15 cellular contexts compared by ENCODE assay signal in the genomic region with DNA sequence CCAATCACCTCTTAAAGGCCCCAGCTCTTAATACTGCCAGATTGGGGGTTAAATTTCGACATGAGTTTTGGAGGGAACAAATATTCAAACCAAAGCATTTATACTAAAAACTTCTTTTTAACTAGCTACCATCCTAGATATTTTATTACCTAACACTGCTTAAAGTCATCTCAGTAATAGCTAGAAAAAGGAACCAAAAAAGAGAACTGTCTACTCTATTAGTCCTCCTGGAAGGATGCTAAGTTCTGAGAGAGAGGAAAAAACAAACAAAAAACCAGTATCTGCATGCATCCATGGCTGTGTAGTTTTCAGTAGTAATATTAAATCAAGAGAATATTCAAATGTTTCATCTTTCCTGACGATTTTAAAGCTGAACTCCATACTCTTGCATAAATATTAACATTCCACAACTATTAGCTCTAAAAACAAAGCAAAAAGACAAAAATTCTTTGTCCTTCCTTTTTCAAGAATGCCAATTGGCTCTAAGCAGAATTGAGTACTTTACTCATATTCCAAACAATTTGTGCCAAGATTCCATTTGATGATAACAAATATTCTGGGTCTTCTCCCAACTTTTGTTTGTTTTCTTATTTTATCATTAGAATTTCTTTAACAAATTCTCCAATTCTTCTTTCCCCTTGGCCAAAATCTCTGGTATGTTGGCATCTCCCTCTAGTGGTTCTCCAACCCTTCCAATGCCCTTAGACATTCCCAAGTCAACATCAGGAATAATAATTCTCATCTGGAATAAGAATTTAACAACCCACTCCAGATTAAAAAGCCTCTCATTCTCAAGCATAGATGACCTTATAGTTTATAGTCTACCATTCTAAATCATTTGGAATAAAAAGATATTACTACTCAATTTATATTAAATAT. TPM values are rescaled to one million over a fixed set of nuclear protein-coding genes. Genes with fewer than 3 reads are reported as not detected.
DNase-seq lines count a peak whose midpoint lies in the region; ATAC-seq, FAIRE-seq and TF ChIP-seq lines count a peak whose summit lies in the region.
"Had no signal": no experiment of that assay in that cellular context is flagged by ENCODE, and none has a peak within 500 bp of the region (broad histone marks: within the 10 kb centered on the region; RNA-seq: fewer than 3 reads in every experiment).

No MANE protein-coding gene starts in this region.

- no peak overlapping the region for H3K4me3 ChIP-seq in fibroblast of mammary gland (ENCODE audit: control insufficient read depth, low read depth, low read length)
- H3K4me3 ChIP-seq: BLaER1 treated with 17β-estradiol and CSF1 and Interleukin-3, amounts not matched to agents 10 nM and 100 nM; sigmoid colon; uterus had no signal

- peak; percentile 56 for TF ChIP-seq CTCF in fibroblast of mammary gland (conservative IDR thresholded peaks at IDR 0.05; ENCODE audit: control insufficient read depth, insufficient read depth, low read depth, low read length)
- peak; percentile 52 for TF ChIP-seq CTCF in type B pancreatic cell (conservative IDR thresholded peaks at IDR 0.05)
- no peak for TF ChIP-seq CTCF in D721Med (IDR thresholded peaks at IDR 0.05; ENCODE audit: insufficient read depth, missing control alignments)

- H3K4me1 Mint-ChIP-seq in activated naive CD4-positive, alpha-beta T cell treated with anti-CD3 and anti-CD28 coated beads, Interleukin-2, amount 10 ng/mL, durations not matched to agents 7 days and 5 days: peaks cover 78% of the 10 kb centered on the region
- peaks cover 15% of the 10 kb centered on the region for H3K4me1 Mint-ChIP-seq in type B pancreatic cell (ENCODE audit: unreplicated experiment)
- H3K4me1 Mint-ChIP-seq in activated CD8-positive, alpha-beta memory T cell treated with anti-CD3 and anti-CD28 coated beads, Interleukin-2, amount 10 ng/mL, durations not matched to agents 7 days and 5 days: peaks cover 72% of the 10 kb centered on the region

- no peak for DNase-seq in activated naive CD4-positive, alpha-beta T cell treated with anti-CD3 and anti-CD28 coated beads, Interleukin-2, amount 10 ng/mL, durations not matched to agents 7 days and 5 days
- DNase-seq in activated naive CD4-positive, alpha-beta T cell treated with anti-CD3 and anti-CD28 coated beads, Interleukin-2, amount 50 U/mL, for 16 hours: no peak
- DNase-seq in SK-MEL-5 (ENCODE audit: low read depth, low spot score) (peak; percentile 33), fibroblast of mammary gland (ENCODE audit: low read depth) (peak; percentile 27), type B pancreatic cell (ENCODE audit: extremely low spot score, unreplicated experiment) (no peak), left lobe of liver (ENCODE audit: low spot score) (no peak), D721Med (ENCODE audit: insufficient read length, low spot score) (no peak)
- no peak for DNase-seq in activated CD8-positive, alpha-beta memory T cell treated with anti-CD3 and anti-CD28 coated beads, Interleukin-2, amount 10 ng/mL, durations not matched to agents 7 days and 5 days
- DNase-seq: cortex of kidney, NCI-H1105, sigmoid colon, uterus had no signal

- peak overlapping the region; percentile 20 for H3K27ac Mint-ChIP-seq in activated naive CD4-positive, alpha-beta T cell treated with anti-CD3 and anti-CD28 coated beads, Interleukin-2, amount 10 ng/mL, durations not matched to agents 7 days and 5 days
- no peak overlapping the region for H3K27ac Mint-ChIP-seq in type B pancreatic cell
- no peak overlapping the region for H3K27ac Mint-ChIP-seq in activated CD8-positive, alpha-beta memory T cell treated with anti-CD3 and anti-CD28 coated beads, Interleukin-2, amount 10 ng/mL, durations not matched to agents 7 days and 5 days
- H3K27ac Mint-ChIP-seq: activated T-helper 1 cell treated with anti-CD3 and anti-CD28 coated beads, Interleukin-12 subunit alpha, Interleukin-12 subunit beta, Interleukin-2, Interleukin-4 antibody, amounts not matched to agents 30 ng/mL and 10 ng/mL and 1 ng/mL, durations not matched to agents 14 hours and 24 hours and 36 hours; WTC11 had no signal

- no peak for FAIRE-seq in D721Med (lab: Jason Lieb, UNC)

- H3K4me3 Mint-ChIP-seq in activated naive CD4-positive, alpha-beta T cell treated with anti-CD3 and anti-CD28 coated beads, Interleukin-2, amount 10 ng/mL, durations not matched to agents 7 days and 5 days: no peak overlapping the region
- H3K4me3 Mint-ChIP-seq in type B pancreatic cell: no peak overlapping the region
- no peak overlapping the region for H3K4me3 Mint-ChIP-seq in activated CD8-positive, alpha-beta memory T cell treated with anti-CD3 and anti-CD28 coated beads, Interleukin-2, amount 10 ng/mL, durations not matched to agents 7 days and 5 days
- H3K4me3 Mint-ChIP-seq: activated T-helper 1 cell treated with anti-CD3 and anti-CD28 coated beads, Interleukin-12 subunit alpha, Interleukin-12 subunit beta, Interleukin-2, Interleukin-4 antibody, amounts not matched to agents 30 ng/mL and 10 ng/mL and 1 ng/mL, durations not matched to agents 14 hours and 24 hours and 36 hours; WTC11 had no signal

- ATAC-seq in left lobe of liver: no peak
- no peak for ATAC-seq in activated CD8-positive, alpha-beta memory T cell treated with anti-CD3 and anti-CD28 coated beads, Interleukin-2, amount 10 ng/mL, durations not matched to agents 7 days and 5 days
- ATAC-seq: WTC11 had no signal

- peaks cover 82% of the 10 kb centered on the region for H3K36me3 Mint-ChIP-seq in activated naive CD4-positive, alpha-beta T cell treated with anti-CD3 and anti-CD28 coated beads, Interleukin-2, amount 10 ng/mL, durations not matched to agents 7 days and 5 days
- H3K36me3 Mint-ChIP-seq in type B pancreatic cell: peaks cover 26% of the 10 kb centered on the region
- peaks cover 83% of the 10 kb centered on the region for H3K36me3 Mint-ChIP-seq in activated CD8-positive, alpha-beta memory T cell treated with anti-CD3 and anti-CD28 coated beads, Interleukin-2, amount 10 ng/mL, durations not matched to agents 7 days and 5 days

- in situ Hi-C loops in SK-MEL-5 (cut with HindIII; ENCODE audit: low pct_unique_long_range_greater_than_20kb, low sequenced_read_pairs): no loop called here

- H3K9me3 Mint-ChIP-seq in activated naive CD4-positive, alpha-beta T cell treated with anti-CD3 and anti-CD28 coated beads, Interleukin-2, amount 10 ng/mL, durations not matched to agents 7 days and 5 days: no peaks in the 10 kb centered on the region
- H3K9me3 Mint-ChIP-seq in type B pancreatic cell: no peaks in the 10 kb centered on the region
- no peaks in the 10 kb centered on the region for H3K9me3 Mint-ChIP-seq in activated CD8-positive, alpha-beta memory T cell treated with anti-CD3 and anti-CD28 coated beads, Interleukin-2, amount 10 ng/mL, durations not matched to agents 7 days and 5 days (ENCODE audit: low read depth)
- H3K9me3 Mint-ChIP-seq: activated T-helper 1 cell treated with anti-CD3 and anti-CD28 coated beads, Interleukin-12 subunit alpha, Interleukin-12 subunit beta, Interleukin-2, Interleukin-4 antibody, amounts not matched to agents 30 ng/mL and 10 ng/mL and 1 ng/mL, durations not matched to agents 14 hours and 24 hours and 36 hours; WTC11 had no signal

- CTCF ChIA-PET in activated naive CD4-positive, alpha-beta T cell treated with anti-CD3 and anti-CD28 coated beads, Interleukin-2, amount 10 ng/mL, durations not matched to agents 7 days and 5 days (lab: Charles Lee): interaction anchor here (1.1 kb wide), 1 partner anchor 12 kb away, joined by 4 read pairs; no protein-coding TSS in a partner anchor
- CTCF ChIA-PET in activated CD8-positive, alpha-beta memory T cell treated with anti-CD3 and anti-CD28 coated beads, Interleukin-2, amount 10 ng/mL, durations not matched to agents 7 days and 5 days (lab: Charles Lee): interaction anchor here (0.6 to 2.0 kb wide), 6 partner anchors 9 to 355 kb away, joined by 3 to 13 read pairs (median 3); no protein-coding TSS in a partner anchor

- no peaks in the 10 kb centered on the region for H3K27me3 Mint-ChIP-seq in activated naive CD4-positive, alpha-beta T cell treated with anti-CD3 and anti-CD28 coated beads, Interleukin-2, amount 10 ng/mL, durations not matched to agents 7 days and 5 days
- H3K27me3 Mint-ChIP-seq in type B pancreatic cell: no peaks in the 10 kb centered on the region
- no peaks in the 10 kb centered on the region for H3K27me3 Mint-ChIP-seq in activated CD8-positive, alpha-beta memory T cell treated with anti-CD3 and anti-CD28 coated beads, Interleukin-2, amount 10 ng/mL, durations not matched to agents 7 days and 5 days

RNA-seq across cellular contexts. Expression of a gene that starts 5.5 kb away (rescaled TPM):
- 66.4 and 69.5 TPM in 2 replicates for total RNA-seq in SK-MEL-5 (2014; rRNA removed; shearing (Covaris generic))
- 100 and 114 TPM in 2 replicates for polyA plus RNA-seq in SK-MEL-5 (2015; cell fraction: cytosol; rRNA removed)
- polyA plus RNA-seq in SK-MEL-5 (2015; cell fraction: nucleus; rRNA removed): 143 and 173 TPM in 2 replicates
- total RNA-seq in type B pancreatic cell (ENCODE audit: low replicate concordance): 21.9 and 24.6 TPM in 2 replicates
- 34.1 TPM for total RNA-seq in left lobe of liver
- 10 to 100 TPM; 71.6 to 88.5 TPM for total RNA-seq in activated CD8-positive, alpha-beta memory T cell treated with anti-CD3 and anti-CD28 coated beads, Interleukin-2, amount 10 ng/mL, durations not matched to agents 7 days and 5 days

RNA-seq across cellular contexts. Expression of a gene that starts 56.1 kb away (rescaled TPM):
- not detected in 2 replicates for total RNA-seq in SK-MEL-5 (2014; rRNA removed; shearing (Covaris generic))
- not detected in 2 replicates for polyA plus RNA-seq in SK-MEL-5 (2015; cell fraction: cytosol; rRNA removed)
- not detected in 2 replicates for polyA plus RNA-seq in SK-MEL-5 (2015; cell fraction: nucleus; rRNA removed)
- not detected in 2 replicates for total RNA-seq in type B pancreatic cell (ENCODE audit: low replicate concordance)
- total RNA-seq in left lobe of liver: not detected
- total RNA-seq in activated CD8-positive, alpha-beta memory T cell treated with anti-CD3 and anti-CD28 coated beads, Interleukin-2, amount 10 ng/mL, durations not matched to agents 7 days and 5 days: 100 to 1,000 TPM; 107 to 182 TPM
- total RNA-seq: uterus, WTC11 had no signal

Comparison
In these comparisons a context has a peak if more than half of its experiments do, and no peak if none do; other contexts are left out.
1. DNase-seq: peak in SK-MEL-5 (single experiment) and fibroblast of mammary gland (single experiment); none in activated naive CD4-positive, alpha-beta T cell treated with anti-CD3 and anti-CD28 coated beads, Interleukin-2, amount 10 ng/mL, durations not matched to agents 7 days and 5 days (single experiment), activated naive CD4-positive, alpha-beta T cell treated with anti-CD3 and anti-CD28 coated beads, Interleukin-2, amount 50 U/mL, for 16 hours (single experiment), type B pancreatic cell (single experiment), left lobe of liver (single experiment), D721Med (single experiment) and activated CD8-positive, alpha-beta memory T cell treated with anti-CD3 and anti-CD28 coated beads, Interleukin-2, amount 10 ng/mL, durations not matched to agents 7 days and 5 days (single experiment).
2. RNA of a gene that starts 56.1 kb away (total RNA-seq): 107 to 182 TPM in activated CD8-positive, alpha-beta memory T cell treated with anti-CD3 and anti-CD28 coated beads, Interleukin-2, amount 10 ng/mL, durations not matched to agents 7 days and 5 days; not detected in left lobe of liver (single experiment), not detected in SK-MEL-5 and not detected in type B pancreatic cell; every median in the first group is over 100 times any median in the second.